8 cellular contexts compared by ENCODE assay signal in the genomic region with DNA sequence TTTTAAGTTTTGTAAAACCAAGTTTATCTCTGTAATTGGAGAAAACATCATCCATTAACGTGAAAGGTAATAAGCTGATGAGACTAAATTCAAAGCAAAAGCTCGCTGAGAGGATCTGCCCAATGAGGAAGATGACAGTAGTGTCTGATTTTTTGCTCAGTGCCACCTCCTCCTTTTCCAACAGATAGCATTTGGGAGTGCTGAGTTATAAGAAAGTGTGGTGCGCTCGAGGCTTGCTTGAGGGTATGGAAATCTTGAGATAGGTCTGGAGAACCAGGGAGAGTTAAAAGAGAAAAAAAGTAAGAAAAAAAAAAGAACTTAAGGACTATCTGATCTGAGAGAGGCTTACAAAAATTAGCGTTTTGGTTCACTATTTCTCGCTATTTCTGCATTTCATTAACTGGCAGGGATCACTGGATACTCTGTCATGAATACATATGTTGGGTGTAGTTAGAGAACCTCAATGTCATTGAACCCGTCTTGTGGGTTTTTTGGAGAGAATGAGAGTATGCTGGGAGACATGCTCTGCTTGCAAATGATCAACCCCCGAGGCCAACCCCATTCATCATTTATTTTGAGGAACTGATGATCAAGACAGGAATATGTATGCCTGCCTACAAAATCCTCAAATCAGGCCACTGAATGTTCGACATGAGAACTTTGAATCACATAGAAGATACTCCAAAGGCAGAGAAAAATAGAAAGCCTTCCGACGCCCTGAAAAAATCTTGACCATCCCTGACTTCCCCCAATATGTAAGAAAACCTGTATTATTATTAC. TPM values are rescaled to one million over a fixed set of nuclear protein-coding genes. Genes with fewer than 3 reads are reported as not detected.
DNase-seq lines count a peak whose midpoint lies in the region; ATAC-seq and TF ChIP-seq lines count a peak whose summit lies in the region.

No MANE protein-coding gene starts in this region.

- intact Hi-C loops in lower lobe of right lung (cut with DNase I), result no loop called here
- intact Hi-C loops in mucosa of descending colon (cut with DNase I, micrococcal nuclease), result no loop called here

- H3K4me1 ChIP-seq in lower lobe of right lung, result peaks cover 19% of the 10 kb centered on the region
- H3K4me1 ChIP-seq in urinary bladder (ENCODE audit: insufficient read depth), result no peaks in the 10 kb centered on the region
- peaks cover 3% of the 10 kb centered on the region for H3K4me1 ChIP-seq in mucosa of descending colon (ENCODE audit: low read depth)

- H3K27ac Mint-ChIP-seq in activated naive CD4-positive, alpha-beta T cell treated with anti-CD3 and anti-CD28 coated beads, Interleukin-2, amount 50 U/mL, for 24 hours, result peak overlapping the region; percentile 76

- WGBS in urinary bladder, result 49% methylated on average over 11 of the region's 11 CpGs

- H3K27ac ChIP-seq in angular gyrus (ENCODE audit: low read depth, low read length) (peak overlapping the region; percentile 86), lower lobe of right lung (peak overlapping the region; percentile 92), urinary bladder (ENCODE audit: low read depth) (no peak overlapping the region)

- H3K27me3 Mint-ChIP-seq in activated naive CD4-positive, alpha-beta T cell treated with anti-CD3 and anti-CD28 coated beads, Interleukin-2, amount 50 U/mL, for 24 hours, result peaks cover 1% of the 10 kb centered on the region

- H3K36me3 ChIP-seq in lower lobe of right lung, result no peaks in the 10 kb centered on the region
- H3K36me3 ChIP-seq in urinary bladder (ENCODE audit: insufficient read depth), result no peaks in the 10 kb centered on the region
- no peaks in the 10 kb centered on the region for H3K36me3 ChIP-seq in mucosa of descending colon (ENCODE audit: low read depth)

- TF ChIP-seq CTCF in lower lobe of right lung (IDR thresholded peaks at IDR 0.05) (no peak), mucosa of descending colon (IDR thresholded peaks at IDR 0.05) (no peak)

- peaks cover 37% of the 10 kb centered on the region for H3K4me1 Mint-ChIP-seq in activated naive CD4-positive, alpha-beta T cell treated with anti-CD3 and anti-CD28 coated beads, Interleukin-2, amount 50 U/mL, for 24 hours

- peak overlapping the region; percentile 83 for H3K4me3 ChIP-seq in lower lobe of right lung
- H3K4me3 ChIP-seq in urinary bladder (ENCODE audit: low read depth, low read length), result peak overlapping the region; percentile 68
- H3K4me3 ChIP-seq in mucosa of descending colon, result no peak overlapping the region

- H3K9me3 ChIP-seq in lower lobe of right lung (no peaks in the 10 kb centered on the region), mucosa of descending colon (no peaks in the 10 kb centered on the region)

- no peak for ATAC-seq in lower lobe of right lung
- ATAC-seq in mucosa of descending colon, result no peak
- no peak for ATAC-seq in HG03139 (IDR thresholded peaks at IDR 0.05; ENCODE audit: unreplicated experiment)

- H3K4me3 Mint-ChIP-seq in activated naive CD4-positive, alpha-beta T cell treated with anti-CD3 and anti-CD28 coated beads, Interleukin-2, amount 50 U/mL, for 24 hours, result peak overlapping the region; percentile 80

- H3K27me3 ChIP-seq in lower lobe of right lung (ENCODE audit: low read depth), result no peaks in the 10 kb centered on the region

- no peaks in the 10 kb centered on the region for H3K9me3 Mint-ChIP-seq in activated naive CD4-positive, alpha-beta T cell treated with anti-CD3 and anti-CD28 coated beads, Interleukin-2, amount 50 U/mL, for 24 hours

- DNase-seq in activated naive CD4-positive, alpha-beta T cell treated with Interleukin-2 at 50 U/mL for 16 hours, result no peak
- DNase-seq in lower lobe of right lung (no peak), mucosa of descending colon (no peak)
- DNase-seq in stimulated activated CD4-positive, alpha-beta T cell treated with anti-CD3 and anti-CD28 coated beads, Interleukin-2, amount 100 ng/mL, for 48 hours, result no peak

- peaks cover 2% of the 10 kb centered on the region for H3K36me3 Mint-ChIP-seq in activated naive CD4-positive, alpha-beta T cell treated with anti-CD3 and anti-CD28 coated beads, Interleukin-2, amount 50 U/mL, for 24 hours

RNA-seq across cellular contexts. Expression of a gene that starts 1.0 kb away (rescaled TPM):
- total RNA-seq in lower lobe of right lung, result 13.9 TPM
- total RNA-seq in urinary bladder, result 12.1 TPM
- polyA plus RNA-seq in urinary bladder, result 6.4 TPM
- total RNA-seq in mucosa of descending colon, result 1 to 10 TPM; 3.6 to 9.3 (median 5.5) TPM

RNA-seq across cellular contexts. Expression of a gene that starts 47.3 kb away (rescaled TPM):
- 93.9 TPM for total RNA-seq in lower lobe of right lung
- total RNA-seq in urinary bladder, result 190 TPM
- 70.4 TPM for polyA plus RNA-seq in urinary bladder
- total RNA-seq in mucosa of descending colon, result 100 to 1,000 TPM; 123 to 139 (median 138) TPM

RNA-seq across cellular contexts. Expression of a gene that starts 47.4 kb away (rescaled TPM):
- 21.0 TPM for total RNA-seq in lower lobe of right lung
- 34.3 TPM for total RNA-seq in urinary bladder
- polyA plus RNA-seq in urinary bladder, result 30.6 TPM
- total RNA-seq in mucosa of descending colon, result 10 to 100 TPM; 26.1 to 36.8 (median 27.3) TPM
